In the genomic region with DNA sequence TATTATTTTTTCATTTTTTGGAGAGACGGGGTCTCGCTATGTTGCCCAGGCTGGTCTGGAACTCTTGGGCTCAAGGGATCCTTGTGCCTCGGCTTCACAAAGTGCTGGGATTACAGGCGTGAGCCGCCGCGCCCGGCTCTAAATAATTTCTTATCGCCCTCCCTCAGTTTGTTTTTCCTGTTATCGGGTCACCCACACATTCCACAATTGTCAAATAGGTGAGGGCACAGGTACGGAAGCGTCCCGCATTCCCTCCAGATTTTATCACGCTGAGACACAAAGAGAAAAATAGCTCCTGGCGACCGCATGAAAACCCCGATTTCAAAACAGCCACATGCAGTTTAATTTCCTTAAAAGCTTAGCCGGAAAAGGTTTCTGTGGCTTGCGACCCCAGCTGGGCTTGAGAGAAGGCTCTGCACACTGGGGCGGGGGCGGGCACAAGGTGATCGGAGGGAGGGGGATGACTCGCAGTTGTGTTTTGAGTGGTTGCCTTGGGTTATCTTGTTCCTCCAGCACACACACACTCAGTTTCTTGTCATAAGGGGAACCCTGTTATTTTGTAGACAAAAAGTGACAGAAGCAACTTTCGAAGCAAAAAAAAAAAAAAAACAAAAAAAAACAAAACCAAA, we compare ENCODE assay signal across 7 cellular contexts. TPM values are rescaled to one million over a fixed set of nuclear protein-coding genes. Genes with fewer than 3 reads are reported as not detected.
A peak's percentile ranks its signal among the peaks of the same experiment; 100 is the strongest.
DNase-seq lines count a peak whose midpoint lies in the region; ATAC-seq lines count a peak whose summit lies in the region.

No MANE protein-coding gene starts in this region.

- peak overlapping the region; percentile 93 for H3K4me3 Mint-ChIP-seq in activated naive CD8-positive, alpha-beta T cell treated with anti-CD3 and anti-CD28 coated beads, Interleukin-2, amount 50 U/mL, for 24 hours
- H3K4me3 Mint-ChIP-seq in immature natural killer cell: peak overlapping the region; percentile 92 to 98 (median 95)

- no peaks in the 10 kb centered on the region for H3K36me3 Mint-ChIP-seq in activated naive CD8-positive, alpha-beta T cell treated with anti-CD3 and anti-CD28 coated beads, Interleukin-2, amount 50 U/mL, for 24 hours (ENCODE audit: low read depth)
- H3K36me3 Mint-ChIP-seq in immature natural killer cell: no peaks in the 10 kb centered on the region

- H3K9me3 Mint-ChIP-seq in activated naive CD8-positive, alpha-beta T cell treated with anti-CD3 and anti-CD28 coated beads, Interleukin-2, amount 50 U/mL, for 24 hours: no peaks in the 10 kb centered on the region
- H3K9me3 Mint-ChIP-seq in immature natural killer cell: no peaks in the 10 kb centered on the region

- peak; percentile 76 for DNase-seq in T follicular helper cell (ENCODE audit: low read depth)
- peak; percentile 81 for DNase-seq in activated naive CD8-positive, alpha-beta T cell treated with anti-CD3 and anti-CD28 coated beads, Interleukin-2, amount 50 U/mL, for 24 hours
- peak in 1 of 3 donors; percentile 81 for DNase-seq in immature natural killer cell
- DNase-seq in stimulated activated CD4-positive, alpha-beta T cell treated with anti-CD3 and anti-CD28 coated beads, Interleukin-1b, Interleukin-23, amount 100 ng/mL, for 4 hours (ENCODE audit: low read depth in 2 of 2): peak; percentile 59 to 63
- no peak for DNase-seq in D341Med (ENCODE audit: low spot score)

- H3K4me1 Mint-ChIP-seq in activated naive CD8-positive, alpha-beta T cell treated with anti-CD3 and anti-CD28 coated beads, Interleukin-2, amount 50 U/mL, for 24 hours: peaks cover 57% of the 10 kb centered on the region
- H3K4me1 Mint-ChIP-seq in immature natural killer cell: peaks cover 52 to 60% of the 10 kb centered on the region in 2 donors

- H3K27ac Mint-ChIP-seq in activated naive CD8-positive, alpha-beta T cell treated with anti-CD3 and anti-CD28 coated beads, Interleukin-2, amount 50 U/mL, for 24 hours: peak overlapping the region; percentile 99
- H3K27ac Mint-ChIP-seq in immature natural killer cell: peak overlapping the region; percentile 88 to 99 (median 99)

- H3K27me3 Mint-ChIP-seq in activated naive CD8-positive, alpha-beta T cell treated with anti-CD3 and anti-CD28 coated beads, Interleukin-2, amount 50 U/mL, for 24 hours: no peaks in the 10 kb centered on the region
- H3K27me3 Mint-ChIP-seq in immature natural killer cell (ENCODE audit: low read depth in 3 of 3): peaks cover 12 to 30% (median 22%) of the 10 kb centered on the region in 3 donors

- ATAC-seq in GM19328 (IDR thresholded peaks at IDR 0.05; ENCODE audit: unreplicated experiment) (peak; percentile 23), HG03342 (IDR thresholded peaks at IDR 0.05; ENCODE audit: unreplicated experiment) (peak; percentile 42)
- ATAC-seq in activated naive CD8-positive, alpha-beta T cell treated with anti-CD3 and anti-CD28 coated beads, Interleukin-2, amount 50 U/mL, for 24 hours: peak; percentile 53

RNA-seq across cellular contexts. Expression of a gene that starts 0.7 kb away (rescaled TPM):
- polyA plus RNA-seq in immature natural killer cell: 10 to 100 TPM; 38.8 to 92.5 (median 43.6) TPM
